ENCODE assay signal across 1 cellular context in the genomic region with DNA sequence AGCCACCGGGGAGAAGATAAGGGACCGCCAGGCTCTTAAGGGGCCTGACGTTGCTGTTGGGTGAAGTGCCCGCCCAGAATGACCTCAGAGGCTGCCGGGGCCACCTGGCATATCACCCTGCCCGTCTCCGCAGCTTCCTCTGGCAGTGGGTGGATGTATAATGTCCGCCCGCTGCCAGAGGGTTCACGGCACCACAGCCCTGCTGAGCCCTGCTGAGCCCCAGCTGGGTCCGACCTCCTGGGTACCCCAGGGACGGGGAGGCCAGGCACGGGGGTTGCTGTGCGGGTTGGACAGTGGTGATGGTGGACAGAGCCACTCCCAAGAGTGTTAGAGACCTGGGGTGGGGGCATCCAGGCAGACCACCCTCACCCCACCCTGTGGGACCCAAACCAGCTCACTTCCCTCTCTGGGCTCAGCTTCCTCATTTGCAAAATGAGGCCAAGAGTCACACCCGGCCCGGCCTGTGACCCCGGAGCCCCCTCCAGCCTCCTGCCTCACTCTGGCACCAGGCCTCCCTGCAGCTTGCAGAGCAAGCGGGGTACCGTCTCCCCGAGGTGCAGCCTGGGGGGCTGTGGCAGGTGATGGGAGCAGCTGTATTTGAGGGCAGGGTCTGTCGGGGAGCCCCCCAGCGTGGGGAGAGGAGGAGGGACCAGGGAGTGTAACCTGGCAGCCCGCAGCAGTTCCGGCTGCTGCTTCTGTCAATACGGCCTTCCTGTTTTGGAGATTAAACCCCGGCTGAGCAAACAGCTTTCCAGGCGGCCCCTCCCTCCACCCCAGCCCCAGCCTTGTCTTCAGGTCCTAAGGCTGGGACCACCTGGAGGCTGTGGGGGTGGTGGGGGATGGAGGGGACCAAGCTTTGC.
TF ChIP-seq lines count a peak whose summit lies in the region.

No MANE protein-coding gene starts in this region.

TF ChIP-seq in HepG2, 621 proteins besides CTCF, POLR2A, EP300 and RAD21 (continued from another document and continues in another):
- TF ChIP-seq ZNF841 (CRISPR knock-in tag; IDR thresholded peaks at IDR 0.05; ENCODE audit: borderline replicate concordance) (no peak), SIN3A (IDR thresholded peaks at IDR 0.05; ENCODE audit: borderline replicate concordance, low read depth, low read length) (no peak), HNRNPUL1 (IDR thresholded peaks at IDR 0.05; ENCODE audit: low read depth, low read length) (no peak), FLYWCH1 (CRISPR knock-in tag; IDR thresholded peaks at IDR 0.05) (no peak), ZBTB20 (CRISPR knock-in tag; IDR thresholded peaks at IDR 0.05; ENCODE audit: borderline replicate concordance, low read depth) (no peak), ZNF549 (CRISPR knock-in tag; IDR thresholded peaks at IDR 0.05) (no peak), TCF12 (IDR thresholded peaks at IDR 0.05) (no peak), TCF12 (CRISPR knock-in tag; IDR thresholded peaks at IDR 0.05) (peak; percentile 95), KMT2B (CRISPR knock-in tag; IDR thresholded peaks at IDR 0.05) (no peak), ZNF430 (CRISPR knock-in tag; IDR thresholded peaks at IDR 0.05) (no peak), RFX5 (IDR thresholded peaks at IDR 0.05; ENCODE audit: low read depth, low read length) (no peak), SAP130 (CRISPR knock-in tag; IDR thresholded peaks at IDR 0.05; ENCODE audit: low read depth) (peak; percentile 49; the same call in 1 of the 2 replicates), ZNF510 (CRISPR knock-in tag; IDR thresholded peaks at IDR 0.05; ENCODE audit: low read depth) (no peak), CBX5 (CRISPR knock-in tag; IDR thresholded peaks at IDR 0.05; ENCODE audit: borderline replicate concordance) (no peak), MATR3 (CRISPR knock-in tag; IDR thresholded peaks at IDR 0.05) (no peak), FOSL2 (CRISPR knock-in tag; IDR thresholded peaks at IDR 0.05) (0 out of 2 replicates have a peak, but pooled peaks have one; percentile 31), SATB2 (CRISPR knock-in tag; IDR thresholded peaks at IDR 0.05) (no peak), NFE2L1 (CRISPR knock-in tag; IDR thresholded peaks at IDR 0.05; ENCODE audit: borderline replicate concordance) (no peak), ZNF556 (CRISPR knock-in tag; IDR thresholded peaks at IDR 0.05; ENCODE audit: borderline replicate concordance) (no peak), CREB1 (IDR thresholded peaks at IDR 0.05) (no peak), CREB1 (CRISPR knock-in tag; IDR thresholded peaks at IDR 0.05) (no peak), MEIS2 (CRISPR knock-in tag; IDR thresholded peaks at IDR 0.05) (peak; percentile 26; the same call in 1 of the 2 replicates), ATRX (CRISPR knock-in tag; IDR thresholded peaks at IDR 0.05; ENCODE audit: borderline replicate concordance) (no peak), HNRNPLL (IDR thresholded peaks at IDR 0.05; ENCODE audit: low read depth, low read length, poor library complexity, severe bottlenecking) (peak; percentile 6), JARID2 (CRISPR knock-in tag; IDR thresholded peaks at IDR 0.05; ENCODE audit: insufficient replicate concordance) (no peak)
- TF ChIP-seq, protein P1, sequence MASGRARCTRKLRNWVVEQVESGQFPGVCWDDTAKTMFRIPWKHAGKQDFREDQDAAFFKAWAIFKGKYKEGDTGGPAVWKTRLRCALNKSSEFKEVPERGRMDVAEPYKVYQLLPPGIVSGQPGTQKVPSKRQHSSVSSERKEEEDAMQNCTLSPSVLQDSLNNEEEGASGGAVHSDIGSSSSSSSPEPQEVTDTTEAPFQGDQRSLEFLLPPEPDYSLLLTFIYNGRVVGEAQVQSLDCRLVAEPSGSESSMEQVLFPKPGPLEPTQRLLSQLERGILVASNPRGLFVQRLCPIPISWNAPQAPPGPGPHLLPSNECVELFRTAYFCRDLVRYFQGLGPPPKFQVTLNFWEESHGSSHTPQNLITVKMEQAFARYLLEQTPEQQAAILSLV (CRISPR knock-in tag; IDR thresholded peaks at IDR 0.05; ENCODE audit: borderline replicate concordance) = no peak
- TF ChIP-seq, protein P2, sequence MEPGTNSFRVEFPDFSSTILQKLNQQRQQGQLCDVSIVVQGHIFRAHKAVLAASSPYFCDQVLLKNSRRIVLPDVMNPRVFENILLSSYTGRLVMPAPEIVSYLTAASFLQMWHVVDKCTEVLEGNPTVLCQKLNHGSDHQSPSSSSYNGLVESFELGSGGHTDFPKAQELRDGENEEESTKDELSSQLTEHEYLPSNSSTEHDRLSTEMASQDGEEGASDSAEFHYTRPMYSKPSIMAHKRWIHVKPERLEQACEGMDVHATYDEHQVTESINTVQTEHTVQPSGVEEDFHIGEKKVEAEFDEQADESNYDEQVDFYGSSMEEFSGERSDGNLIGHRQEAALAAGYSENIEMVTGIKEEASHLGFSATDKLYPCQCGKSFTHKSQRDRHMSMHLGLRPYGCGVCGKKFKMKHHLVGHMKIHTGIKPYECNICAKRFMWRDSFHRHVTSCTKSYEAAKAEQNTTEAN (CRISPR knock-in tag; conservative IDR thresholded peaks at IDR 0.05) = no peak; the same call in 1 of the 2 replicates
- TF ChIP-seq, protein P3, sequence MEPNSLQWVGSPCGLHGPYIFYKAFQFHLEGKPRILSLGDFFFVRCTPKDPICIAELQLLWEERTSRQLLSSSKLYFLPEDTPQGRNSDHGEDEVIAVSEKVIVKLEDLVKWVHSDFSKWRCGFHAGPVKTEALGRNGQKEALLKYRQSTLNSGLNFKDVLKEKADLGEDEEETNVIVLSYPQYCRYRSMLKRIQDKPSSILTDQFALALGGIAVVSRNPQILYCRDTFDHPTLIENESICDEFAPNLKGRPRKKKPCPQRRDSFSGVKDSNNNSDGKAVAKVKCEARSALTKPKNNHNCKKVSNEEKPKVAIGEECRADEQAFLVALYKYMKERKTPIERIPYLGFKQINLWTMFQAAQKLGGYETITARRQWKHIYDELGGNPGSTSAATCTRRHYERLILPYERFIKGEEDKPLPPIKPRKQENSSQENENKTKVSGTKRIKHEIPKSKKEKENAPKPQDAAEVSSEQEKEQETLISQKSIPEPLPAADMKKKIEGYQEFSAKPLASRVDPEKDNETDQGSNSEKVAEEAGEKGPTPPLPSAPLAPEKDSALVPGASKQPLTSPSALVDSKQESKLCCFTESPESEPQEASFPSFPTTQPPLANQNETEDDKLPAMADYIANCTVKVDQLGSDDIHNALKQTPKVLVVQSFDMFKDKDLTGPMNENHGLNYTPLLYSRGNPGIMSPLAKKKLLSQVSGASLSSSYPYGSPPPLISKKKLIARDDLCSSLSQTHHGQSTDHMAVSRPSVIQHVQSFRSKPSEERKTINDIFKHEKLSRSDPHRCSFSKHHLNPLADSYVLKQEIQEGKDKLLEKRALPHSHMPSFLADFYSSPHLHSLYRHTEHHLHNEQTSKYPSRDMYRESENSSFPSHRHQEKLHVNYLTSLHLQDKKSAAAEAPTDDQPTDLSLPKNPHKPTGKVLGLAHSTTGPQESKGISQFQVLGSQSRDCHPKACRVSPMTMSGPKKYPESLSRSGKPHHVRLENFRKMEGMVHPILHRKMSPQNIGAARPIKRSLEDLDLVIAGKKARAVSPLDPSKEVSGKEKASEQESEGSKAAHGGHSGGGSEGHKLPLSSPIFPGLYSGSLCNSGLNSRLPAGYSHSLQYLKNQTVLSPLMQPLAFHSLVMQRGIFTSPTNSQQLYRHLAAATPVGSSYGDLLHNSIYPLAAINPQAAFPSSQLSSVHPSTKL (CRISPR knock-in tag; IDR thresholded peaks at IDR 0.05) = peak; percentile 60
- TF ChIP-seq, protein P4, sequence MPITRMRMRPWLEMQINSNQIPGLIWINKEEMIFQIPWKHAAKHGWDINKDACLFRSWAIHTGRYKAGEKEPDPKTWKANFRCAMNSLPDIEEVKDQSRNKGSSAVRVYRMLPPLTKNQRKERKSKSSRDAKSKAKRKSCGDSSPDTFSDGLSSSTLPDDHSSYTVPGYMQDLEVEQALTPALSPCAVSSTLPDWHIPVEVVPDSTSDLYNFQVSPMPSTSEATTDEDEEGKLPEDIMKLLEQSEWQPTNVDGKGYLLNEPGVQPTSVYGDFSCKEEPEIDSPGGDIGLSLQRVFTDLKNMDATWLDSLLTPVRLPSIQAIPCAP (CRISPR knock-in tag; IDR thresholded peaks at IDR 0.05; ENCODE audit: low read depth) = no peak
- TF ChIP-seq, protein P5, sequence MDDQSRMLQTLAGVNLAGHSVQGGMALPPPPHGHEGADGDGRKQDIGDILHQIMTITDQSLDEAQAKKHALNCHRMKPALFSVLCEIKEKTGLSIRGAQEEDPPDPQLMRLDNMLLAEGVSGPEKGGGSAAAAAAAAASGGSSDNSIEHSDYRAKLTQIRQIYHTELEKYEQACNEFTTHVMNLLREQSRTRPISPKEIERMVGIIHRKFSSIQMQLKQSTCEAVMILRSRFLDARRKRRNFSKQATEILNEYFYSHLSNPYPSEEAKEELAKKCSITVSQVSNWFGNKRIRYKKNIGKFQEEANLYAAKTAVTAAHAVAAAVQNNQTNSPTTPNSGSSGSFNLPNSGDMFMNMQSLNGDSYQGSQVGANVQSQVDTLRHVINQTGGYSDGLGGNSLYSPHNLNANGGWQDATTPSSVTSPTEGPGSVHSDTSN (CRISPR knock-in tag; IDR thresholded peaks at IDR 0.05; ENCODE audit: borderline replicate concordance) = no peak
- TF ChIP-seq, protein P6, sequence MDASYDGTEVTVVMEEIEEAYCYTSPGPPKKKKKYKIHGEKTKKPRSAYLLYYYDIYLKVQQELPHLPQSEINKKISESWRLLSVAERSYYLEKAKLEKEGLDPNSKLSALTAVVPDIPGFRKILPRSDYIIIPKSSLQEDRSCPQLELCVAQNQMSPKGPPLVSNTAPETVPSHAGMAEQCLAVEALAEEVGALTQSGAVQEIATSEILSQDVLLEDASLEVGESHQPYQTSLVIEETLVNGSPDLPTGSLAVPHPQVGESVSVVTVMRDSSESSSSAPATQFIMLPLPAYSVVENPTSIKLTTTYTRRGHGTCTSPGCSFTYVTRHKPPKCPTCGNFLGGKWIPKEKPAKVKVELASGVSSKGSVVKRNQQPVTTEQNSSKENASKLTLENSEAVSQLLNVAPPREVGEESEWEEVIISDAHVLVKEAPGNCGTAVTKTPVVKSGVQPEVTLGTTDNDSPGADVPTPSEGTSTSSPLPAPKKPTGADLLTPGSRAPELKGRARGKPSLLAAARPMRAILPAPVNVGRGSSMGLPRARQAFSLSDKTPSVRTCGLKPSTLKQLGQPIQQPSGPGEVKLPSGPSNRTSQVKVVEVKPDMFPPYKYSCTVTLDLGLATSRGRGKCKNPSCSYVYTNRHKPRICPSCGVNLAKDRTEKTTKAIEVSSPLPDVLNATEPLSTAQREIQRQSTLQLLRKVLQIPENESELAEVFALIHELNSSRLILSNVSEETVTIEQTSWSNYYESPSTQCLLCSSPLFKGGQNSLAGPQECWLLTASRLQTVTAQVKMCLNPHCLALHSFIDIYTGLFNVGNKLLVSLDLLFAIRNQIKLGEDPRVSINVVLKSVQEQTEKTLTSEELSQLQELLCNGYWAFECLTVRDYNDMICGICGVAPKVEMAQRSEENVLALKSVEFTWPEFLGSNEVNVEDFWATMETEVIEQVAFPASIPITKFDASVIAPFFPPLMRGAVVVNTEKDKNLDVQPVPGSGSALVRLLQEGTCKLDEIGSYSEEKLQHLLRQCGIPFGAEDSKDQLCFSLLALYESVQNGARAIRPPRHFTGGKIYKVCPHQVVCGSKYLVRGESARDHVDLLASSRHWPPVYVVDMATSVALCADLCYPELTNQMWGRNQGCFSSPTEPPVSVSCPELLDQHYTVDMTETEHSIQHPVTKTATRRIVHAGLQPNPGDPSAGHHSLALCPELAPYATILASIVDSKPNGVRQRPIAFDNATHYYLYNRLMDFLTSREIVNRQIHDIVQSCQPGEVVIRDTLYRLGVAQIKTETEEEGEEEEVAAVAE (CRISPR knock-in tag; IDR thresholded peaks at IDR 0.05; ENCODE audit: borderline replicate concordance) = no peak
- TF ChIP-seq, protein P7, sequence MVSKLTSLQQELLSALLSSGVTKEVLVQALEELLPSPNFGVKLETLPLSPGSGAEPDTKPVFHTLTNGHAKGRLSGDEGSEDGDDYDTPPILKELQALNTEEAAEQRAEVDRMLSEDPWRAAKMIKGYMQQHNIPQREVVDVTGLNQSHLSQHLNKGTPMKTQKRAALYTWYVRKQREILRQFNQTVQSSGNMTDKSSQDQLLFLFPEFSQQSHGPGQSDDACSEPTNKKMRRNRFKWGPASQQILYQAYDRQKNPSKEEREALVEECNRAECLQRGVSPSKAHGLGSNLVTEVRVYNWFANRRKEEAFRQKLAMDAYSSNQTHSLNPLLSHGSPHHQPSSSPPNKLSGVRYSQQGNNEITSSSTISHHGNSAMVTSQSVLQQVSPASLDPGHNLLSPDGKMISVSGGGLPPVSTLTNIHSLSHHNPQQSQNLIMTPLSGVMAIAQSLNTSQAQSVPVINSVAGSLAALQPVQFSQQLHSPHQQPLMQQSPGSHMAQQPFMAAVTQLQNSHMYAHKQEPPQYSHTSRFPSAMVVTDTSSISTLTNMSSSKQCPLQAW (CRISPR knock-in tag; IDR thresholded peaks at IDR 0.05) = no peak; the same call in 1 of the 2 replicates
- TF ChIP-seq, protein P8, sequence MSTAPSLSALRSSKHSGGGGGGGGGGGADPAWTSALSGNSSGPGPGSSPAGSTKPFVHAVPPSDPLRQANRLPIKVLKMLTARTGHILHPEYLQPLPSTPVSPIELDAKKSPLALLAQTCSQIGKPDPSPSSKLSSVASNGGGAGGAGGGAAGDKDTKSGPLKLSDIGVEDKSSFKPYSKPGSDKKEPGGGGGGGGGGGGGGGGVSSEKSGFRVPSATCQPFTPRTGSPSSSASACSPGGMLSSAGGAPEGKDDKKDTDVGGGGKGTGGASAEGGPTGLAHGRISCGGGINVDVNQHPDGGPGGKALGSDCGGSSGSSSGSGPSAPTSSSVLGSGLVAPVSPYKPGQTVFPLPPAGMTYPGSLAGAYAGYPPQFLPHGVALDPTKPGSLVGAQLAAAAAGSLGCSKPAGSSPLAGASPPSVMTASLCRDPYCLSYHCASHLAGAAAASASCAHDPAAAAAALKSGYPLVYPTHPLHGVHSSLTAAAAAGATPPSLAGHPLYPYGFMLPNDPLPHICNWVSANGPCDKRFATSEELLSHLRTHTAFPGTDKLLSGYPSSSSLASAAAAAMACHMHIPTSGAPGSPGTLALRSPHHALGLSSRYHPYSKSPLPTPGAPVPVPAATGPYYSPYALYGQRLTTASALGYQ (CRISPR knock-in tag; IDR thresholded peaks at IDR 0.05) = peak; percentile 68; the same call in 1 of the 2 replicates
- TF ChIP-seq, protein P9, sequence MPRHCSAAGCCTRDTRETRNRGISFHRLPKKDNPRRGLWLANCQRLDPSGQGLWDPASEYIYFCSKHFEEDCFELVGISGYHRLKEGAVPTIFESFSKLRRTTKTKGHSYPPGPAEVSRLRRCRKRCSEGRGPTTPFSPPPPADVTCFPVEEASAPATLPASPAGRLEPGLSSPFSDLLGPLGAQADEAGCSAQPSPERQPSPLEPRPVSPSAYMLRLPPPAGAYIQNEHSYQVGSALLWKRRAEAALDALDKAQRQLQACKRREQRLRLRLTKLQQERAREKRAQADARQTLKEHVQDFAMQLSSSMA (CRISPR knock-in tag; IDR thresholded peaks at IDR 0.05) = no peak
